ENCODE assay signal across 8 cellular contexts in the genomic region with DNA sequence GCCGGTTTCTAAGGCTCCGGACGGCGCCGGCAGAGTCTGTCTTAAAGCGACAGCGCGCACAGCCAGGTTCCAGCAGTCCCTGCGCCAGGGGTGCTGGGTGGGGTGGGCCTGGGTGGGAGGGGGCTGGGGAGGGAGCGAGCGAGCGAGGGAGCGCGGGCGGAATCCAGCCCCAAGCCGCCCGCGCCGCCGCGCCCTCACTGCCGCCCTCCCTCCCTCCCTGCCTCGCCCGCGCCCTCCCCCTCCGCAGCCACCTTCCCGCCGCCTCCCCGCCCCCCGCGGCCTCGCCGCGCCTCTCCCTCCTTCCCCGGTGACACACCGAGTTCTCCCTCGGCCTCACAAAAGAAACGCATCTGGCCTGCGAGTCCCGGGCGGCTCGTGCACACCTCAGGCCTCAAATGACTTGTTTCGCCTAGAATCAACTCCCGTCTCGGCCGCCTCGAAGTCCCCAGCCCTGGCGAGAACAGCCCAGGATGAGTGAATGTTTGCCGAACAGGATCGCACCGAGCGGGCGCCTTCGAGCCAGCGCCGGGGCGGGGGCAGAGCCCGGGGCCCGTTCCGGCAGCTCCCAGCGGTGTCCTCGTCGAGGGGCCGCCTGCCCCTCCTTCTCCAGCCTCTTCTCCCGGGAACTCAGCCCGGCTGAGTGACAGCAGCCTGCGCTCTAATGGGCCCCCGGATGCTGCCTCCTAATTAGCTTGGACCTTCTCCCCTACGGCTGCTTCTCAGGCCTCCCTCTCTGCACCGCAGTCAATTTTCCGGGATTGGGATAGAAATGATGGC. TPM values are rescaled to one million over a fixed set of nuclear protein-coding genes. Genes with fewer than 3 reads are reported as not detected.
DNase-seq lines count a peak whose midpoint lies in the region; ATAC-seq lines count a peak whose summit lies in the region.

A gene (minus strand): TSS at position 43 of the 777 bp plus-strand sequence. CDS start 347 bp downstream, outside the sequence.

- H3K27me3 ChIP-seq in trophoblast cell (ENCODE audit: insufficient read depth, low read length) = peaks cover 87% of the 10 kb centered on the region

- CTCF ChIA-PET in activated CD4-positive, alpha-beta T cell treated with anti-CD3 and anti-CD28 coated beads, Interleukin-2, amount 10 ng/mL, durations not matched to agents 7 days and 5 days (lab: Charles Lee) = interaction anchor here (1.6 kb wide), 1 partner anchor 10 kb away, joined by 5 read pairs; no protein-coding TSS in a partner anchor

- H3K4me2 ChIP-seq in trophoblast cell (ENCODE audit: low read length) = peak within 1 kb of the TSS; percentile 71

- H3K36me3 ChIP-seq in trophoblast cell (ENCODE audit: control insufficient read depth in 1 of 2, insufficient read depth in 2 of 2, low read length in 2 of 2) = no peaks in the 10 kb centered on the region

- peak within 1 kb of the TSS; percentile 70 for H2AFZ ChIP-seq in trophoblast cell (ENCODE audit: insufficient read depth, low read length, poor library complexity)

- H2BK120ac ChIP-seq in trophoblast cell (ENCODE audit: insufficient read depth, low read length, poor library complexity) = no peak within 1 kb of the TSS

- no peak within 1 kb of the TSS for H3K23ac ChIP-seq in trophoblast cell (ENCODE audit: low read length)

- H3K9me3 ChIP-seq in trophoblast cell (ENCODE audit: insufficient read depth, low read depth, low read length) = peaks cover 12% of the 10 kb centered on the region

- H2BK5ac ChIP-seq in trophoblast cell (ENCODE audit: low read depth, low read length, poor library complexity) = no peak within 1 kb of the TSS

- H4K12ac ChIP-seq in trophoblast cell (ENCODE audit: low read depth, low read length) = no peak within 1 kb of the TSS

- H3K4me3 ChIP-seq in trophoblast cell (ENCODE audit: low read depth, low read length) = peak within 1 kb of the TSS; percentile 51

- peaks cover 4% of the 10 kb centered on the region for H3K9me3 Mint-ChIP-seq in activated CD4-positive, alpha-beta T cell treated with anti-CD3 and anti-CD28 coated beads, Interleukin-2, amount 10 ng/mL, durations not matched to agents 7 days and 5 days

- no CpG with 5 or more reads among the region's 71 CpGs for WGBS in trophoblast cell (ENCODE audit: extremely low coverage, insufficient coverage, insufficient read length)

- H3K4me1 Mint-ChIP-seq in activated CD4-positive, alpha-beta T cell treated with anti-CD3 and anti-CD28 coated beads, Interleukin-2, amount 10 ng/mL, durations not matched to agents 7 days and 5 days = peaks cover 33% of the 10 kb centered on the region

- H2BK12ac ChIP-seq in trophoblast cell (ENCODE audit: low read length) = no peak within 1 kb of the TSS

- POLR2A ChIA-PET in activated CD4-positive, alpha-beta T cell treated with anti-CD3 and anti-CD28 coated beads, Interleukin-2, amount 10 ng/mL, durations not matched to agents 7 days and 5 days (lab: Charles Lee) = no interaction called here

- no peaks in the 10 kb centered on the region for H3K79me1 ChIP-seq in trophoblast cell (ENCODE audit: low read length)

- H3K18ac ChIP-seq in trophoblast cell (ENCODE audit: low read length) = no peak within 1 kb of the TSS

- H3K27ac Mint-ChIP-seq in activated CD4-positive, alpha-beta T cell treated with anti-CD3 and anti-CD28 coated beads, Interleukin-2, amount 10 ng/mL, durations not matched to agents 7 days and 5 days = peak within 1 kb of the TSS; percentile 16

- H4K91ac ChIP-seq in trophoblast cell (ENCODE audit: low read depth, low read length) = no peak within 1 kb of the TSS

- peak within 1 kb of the TSS; percentile 69 for H3K4me3 Mint-ChIP-seq in activated CD4-positive, alpha-beta T cell treated with anti-CD3 and anti-CD28 coated beads, Interleukin-2, amount 10 ng/mL, durations not matched to agents 7 days and 5 days

- no peak within 1 kb of the TSS for H3K4ac ChIP-seq in trophoblast cell (ENCODE audit: low read depth, low read length)

- no peaks in the 10 kb centered on the region for H3K79me2 ChIP-seq in trophoblast cell (ENCODE audit: control insufficient read depth, insufficient read depth, low read length, poor library complexity)

- H3K9ac ChIP-seq in trophoblast cell (ENCODE audit: low read length) = no peak within 1 kb of the TSS

- peaks cover 9% of the 10 kb centered on the region for H3K36me3 Mint-ChIP-seq in activated CD4-positive, alpha-beta T cell treated with anti-CD3 and anti-CD28 coated beads, Interleukin-2, amount 10 ng/mL, durations not matched to agents 7 days and 5 days (ENCODE audit: low read depth)

- no peak within 1 kb of the TSS for H3K27ac ChIP-seq in trophoblast cell (ENCODE audit: low read depth, low read length)

- DNase-seq in SHP77 (lab: John Stamatoyannopoulos, UW) = peak; percentile 69 to 76
- DNase-seq in SHP77 treated with DMSO at 0.1 percent for 48 hours (lab: John Stamatoyannopoulos, UW) = no peak
- DNase-seq in NCI-H146 treated with DMSO at 0.1 percent for 48 hours (lab: John Stamatoyannopoulos, UW; ENCODE audit: unreplicated experiment) = peak; percentile 18
- no peak for DNase-seq in activated CD4-positive, alpha-beta T cell treated with anti-CD3 and anti-CD28 coated beads, Interleukin-2, amount 10 ng/mL, durations not matched to agents 7 days and 5 days
- peak; percentile 33 for DNase-seq in fibroblast of peridontal ligament (ENCODE audit: extremely low read depth)
- no peak for DNase-seq in trophoblast cell
- DNase-seq in NCI-H1930 (lab: John Stamatoyannopoulos, UW) = no peak

- no peak for ATAC-seq in HG02852 (IDR thresholded peaks at IDR 0.05; ENCODE audit: unreplicated experiment)

- H3K4me1 ChIP-seq in trophoblast cell (ENCODE audit: control insufficient read depth in 1 of 2, insufficient read depth in 2 of 2, low read length in 2 of 2) = peaks cover 11 to 16% of the 10 kb centered on the region in 2 experiments

- H2AK5ac ChIP-seq in trophoblast cell (ENCODE audit: low read length) = no peak within 1 kb of the TSS

- no peak within 1 kb of the TSS for H4K8ac ChIP-seq in trophoblast cell (ENCODE audit: low read depth, low read length)

- no peak within 1 kb of the TSS for H3K14ac ChIP-seq in trophoblast cell (ENCODE audit: low read length)

- H3K27me3 Mint-ChIP-seq in activated CD4-positive, alpha-beta T cell treated with anti-CD3 and anti-CD28 coated beads, Interleukin-2, amount 10 ng/mL, durations not matched to agents 7 days and 5 days = peaks cover 81% of the 10 kb centered on the region

RNA-seq across cellular contexts. Expression of the gene that starts here (rescaled TPM):
- not detected for total RNA-seq in activated CD4-positive, alpha-beta T cell treated with anti-CD3 and anti-CD28 coated beads, Interleukin-2, amount 10 ng/mL, durations not matched to agents 7 days and 5 days
- polyA plus RNA-seq in trophoblast cell (2013) = 22.0 and 23.6 TPM in 2 replicates

Comparison
In these comparisons a context has a peak if more than half of its experiments do, and no peak if none do; other contexts are left out.
1. DNase-seq: peak in SHP77 (2 of 2), NCI-H146 treated with DMSO at 0.1 percent for 48 hours (single experiment) and fibroblast of peridontal ligament (single experiment); none in SHP77 treated with DMSO at 0.1 percent for 48 hours (single experiment), activated CD4-positive, alpha-beta T cell treated with anti-CD3 and anti-CD28 coated beads, Interleukin-2, amount 10 ng/mL, durations not matched to agents 7 days and 5 days (single experiment), trophoblast cell (0 of 2) and NCI-H1930 (0 of 2).